In genomic region chr2:233117351-233117750, GRCh38 we compare ENCODE assay signal across 15 cellular contexts. TPM values are rescaled to one million over a fixed set of nuclear protein-coding genes. Genes with fewer than 3 reads are reported as not detected.
DNase-seq lines count a peak whose midpoint lies in the region; ATAC-seq and TF ChIP-seq lines count a peak whose summit lies in the region.
"Had no signal": no experiment of that assay in that cellular context is flagged by ENCODE, and none has a peak within 500 bp of the region (broad histone marks: within the 10 kb centered on the region; RNA-seq: fewer than 3 reads in every experiment).

No MANE protein-coding gene starts in this region.

- POLR2A ChIA-PET in CD4-positive, alpha-beta memory T cell (lab: Charles Lee; ENCODE audit: partially characterized antibody) = no interaction called here
- POLR2A ChIA-PET in WTC11 (lab: Charles Lee) = no interaction called here

- peak; percentile 12; the same call in 1 of the 2 replicates for ATAC-seq in WTC11
- no peak for ATAC-seq in naive B cell (ENCODE audit: low read depth in 2 of 2)
- no peak for ATAC-seq in GM21515 (IDR thresholded peaks at IDR 0.05; ENCODE audit: unreplicated experiment)
- ATAC-seq: mucosa of descending colon, PC-3 had no signal

- TF ChIP-seq CTCF in WTC11 (IDR thresholded peaks at IDR 0.05) (no peak), WERI-Rb-1 (IDR thresholded peaks at IDR 0.05; ENCODE audit: low read depth, low read length) (no peak)

- no peak overlapping the region for H3K4me3 ChIP-seq in BLaER1 treated with 17β-estradiol and CSF1 and Interleukin-3, amounts not matched to agents 10 nM and 100 nM
- H3K4me3 ChIP-seq in CD4-positive, alpha-beta memory T cell (ENCODE audit: low read length in 2 of 2) = no peak overlapping the region
- no peak overlapping the region for H3K4me3 ChIP-seq in WERI-Rb-1 (ENCODE audit: low read depth, low read length)
- H3K4me3 ChIP-seq: adrenal gland, esophagus muscularis mucosa, mucosa of descending colon, SJCRH30, uterus had no signal

- peaks cover 28 to 60% of the 10 kb centered on the region in 2 donors for H3K36me3 Mint-ChIP-seq in CD4-positive, alpha-beta memory T cell
- H3K36me3 Mint-ChIP-seq in WTC11 = no peaks in the 10 kb centered on the region; the same call in 1 of the 2 replicates
- H3K36me3 Mint-ChIP-seq in naive B cell = peaks cover 5 to 23% of the 10 kb centered on the region in 2 donors

- H3K9me3 Mint-ChIP-seq in CD4-positive, alpha-beta memory T cell = peaks cover 0 to 2% (median 0%) of the 10 kb centered on the region in 8 donors
- H3K9me3 Mint-ChIP-seq in WTC11 (no peaks in the 10 kb centered on the region), naive B cell (no peaks in the 10 kb centered on the region)

- CTCF ChIA-PET in CD4-positive, alpha-beta memory T cell (lab: Charles Lee; ENCODE audit: partially characterized antibody) = no interaction called here
- CTCF ChIA-PET in WTC11 (lab: Charles Lee) = interaction anchor here (0.6 kb wide), 1 partner anchor 13 kb away, joined by 3 read pairs; no protein-coding TSS in a partner anchor

- no peaks in the 10 kb centered on the region for H3K27me3 Mint-ChIP-seq in CD4-positive, alpha-beta memory T cell
- no peaks in the 10 kb centered on the region for H3K27me3 Mint-ChIP-seq in WTC11 (ENCODE audit: low read depth)
- no peaks in the 10 kb centered on the region for H3K27me3 Mint-ChIP-seq in naive B cell

- no peaks in the 10 kb centered on the region for H3K27me3 ChIP-seq in BLaER1 treated with 17β-estradiol and CSF1 and Interleukin-3, amounts not matched to agents 10 nM and 100 nM
- no peaks in the 10 kb centered on the region for H3K27me3 ChIP-seq in CD4-positive, alpha-beta memory T cell (ENCODE audit: insufficient read depth, low read length)
- H3K27me3 ChIP-seq in WERI-Rb-1 (ENCODE audit: insufficient read depth, low read depth, severe bottlenecking) = no peaks in the 10 kb centered on the region
- H3K27me3 ChIP-seq: adrenal gland, SJCRH30, uterus had no signal

- H3K4me2 ChIP-seq in BLaER1 treated with 17β-estradiol and CSF1 and Interleukin-3, amounts not matched to agents 10 nM and 100 nM = peak overlapping the region in 8 of 11 experiments; percentile 4 to 78 (median 23); a peak in 8 of 22 replicates

- DNase-seq in CD4-positive, alpha-beta memory T cell = no peak
- DNase-seq in WTC11 (ENCODE audit: low spot score) (no peak), naive B cell (no peak), WERI-Rb-1 (no peak)
- no peak for DNase-seq in activated CD8-positive, alpha-beta memory T cell treated with anti-CD3 and anti-CD28 coated beads, Interleukin-2, amount 50 U/mL, for 48 hours
- DNase-seq: activated CD4-positive, alpha-beta T cell treated with anti-CD3 and anti-CD28 coated beads for 4 hours; mucosa of descending colon; NCI-H1105; PC-3; SJCRH30; uterus had no signal

- H3K4me1 ChIP-seq in BLaER1 treated with 17β-estradiol and CSF1 and Interleukin-3, amounts not matched to agents 10 nM and 100 nM = peaks cover 33 to 66% (median 53%) of the 10 kb centered on the region in 10 experiments
- peaks cover 34% of the 10 kb centered on the region for H3K4me1 ChIP-seq in CD4-positive, alpha-beta memory T cell (ENCODE audit: insufficient read depth, low read length)
- H3K4me1 ChIP-seq: adrenal gland, esophagus muscularis mucosa, SJCRH30, uterus had no signal

- peak overlapping the region in 4 of 11 experiments; percentile 4 to 17 (median 8); a peak in 2 of 22 replicates for H3K27ac ChIP-seq in BLaER1 treated with 17β-estradiol and CSF1 and Interleukin-3, amounts not matched to agents 10 nM and 100 nM
- H3K27ac ChIP-seq in CD4-positive, alpha-beta memory T cell (ENCODE audit: low read depth, low read length) = no peak overlapping the region
- H3K27ac ChIP-seq in WERI-Rb-1 = no peak overlapping the region
- H3K27ac ChIP-seq: adrenal gland, esophagus muscularis mucosa, SJCRH30, uterus had no signal

- intact Hi-C loops in CD4-positive, alpha-beta memory T cell (cut with micrococcal nuclease) = no loop called here

- peaks cover 84 to 100% (median 92%) of the 10 kb centered on the region in 11 experiments for H4K20me1 ChIP-seq in BLaER1 treated with 17β-estradiol and CSF1 and Interleukin-3, amounts not matched to agents 10 nM and 100 nM

- peaks cover 38 to 77% (median 58%) of the 10 kb centered on the region in 4 donors for H3K4me1 Mint-ChIP-seq in CD4-positive, alpha-beta memory T cell
- peaks cover 29% of the 10 kb centered on the region for H3K4me1 Mint-ChIP-seq in WTC11
- peaks cover 57 to 89% (median 58%) of the 10 kb centered on the region in 3 donors for H3K4me1 Mint-ChIP-seq in naive B cell

- peaks cover 42 to 84% (median 56%) of the 10 kb centered on the region in 11 experiments for H3K36me3 ChIP-seq in BLaER1 treated with 17β-estradiol and CSF1 and Interleukin-3, amounts not matched to agents 10 nM and 100 nM
- peaks cover 17% of the 10 kb centered on the region for H3K36me3 ChIP-seq in CD4-positive, alpha-beta memory T cell (ENCODE audit: insufficient read depth, low read length)
- H3K36me3 ChIP-seq in WERI-Rb-1 = no peaks in the 10 kb centered on the region
- H3K36me3 ChIP-seq: adrenal gland, SJCRH30, uterus had no signal

- 0 out of 22 replicates have a peak overlapping the region, but pooled peaks of 1 of the 11 experiments have one; percentile 6 for H3K9ac ChIP-seq in BLaER1 treated with 17β-estradiol and CSF1 and Interleukin-3, amounts not matched to agents 10 nM and 100 nM

- peaks cover 0 to 3% (median 0%) of the 10 kb centered on the region in 11 experiments; a peak in 3 of 22 replicates for H3K9me3 ChIP-seq in BLaER1 treated with 17β-estradiol and CSF1 and Interleukin-3, amounts not matched to agents 10 nM and 100 nM (replicated peaks in 1 of 11)
- no peaks in the 10 kb centered on the region for H3K9me3 ChIP-seq in CD4-positive, alpha-beta memory T cell (ENCODE audit: control insufficient read depth in 1 of 2, low read length in 2 of 2)
- H3K9me3 ChIP-seq in WERI-Rb-1 (ENCODE audit: severe bottlenecking) = no peaks in the 10 kb centered on the region
- H3K9me3 ChIP-seq: adrenal gland, esophagus muscularis mucosa, mucosa of descending colon, SJCRH30, uterus had no signal

- peak overlapping the region in 3 of 8 donors; percentile 22 to 48 (median 30) for H3K4me3 Mint-ChIP-seq in CD4-positive, alpha-beta memory T cell
- H3K4me3 Mint-ChIP-seq in WTC11 (no peak overlapping the region), naive B cell (peak overlapping the region in 3 of 8 donors; percentile 3 to 61 (median 35))

- H3K27ac Mint-ChIP-seq in CD4-positive, alpha-beta memory T cell = peak overlapping the region in 6 of 7 donors; percentile 42 to 85 (median 72)
- no peak overlapping the region for H3K27ac Mint-ChIP-seq in WTC11
- peak overlapping the region in 4 of 6 donors; percentile 15 to 82 (median 55) for H3K27ac Mint-ChIP-seq in naive B cell

TF ChIP-seq in WTC11, 78 proteins besides CTCF, POLR2A, EP300 and RAD21:
- no peak for TF ChIP-seq ZNF317 (CRISPR knock-in tag; IDR thresholded peaks at IDR 0.05; ENCODE audit: borderline replicate concordance, low read depth)
- TF ChIP-seq ZNF423 (CRISPR knock-in tag; IDR thresholded peaks at IDR 0.05) = peak; percentile 90

RNA-seq across cellular contexts. Expression of gene INPP5D, which starts 57.2 kb away (rescaled TPM):
- 100 to 1,000 TPM; 117 to 127 TPM for total RNA-seq in CD4-positive, alpha-beta memory T cell
- 100 to 1,000 TPM in 1 of 2 donors, 10 to 100 TPM in 1; 29.6 to 125 TPM for polyA plus RNA-seq in CD4-positive, alpha-beta memory T cell
- total RNA-seq in WTC11 (2021) = 17.2 to 23.7 TPM (median 22.3 TPM) in 3 replicates
- 100 to 1,000 TPM in 4 of 6 donors, 10 to 100 TPM in 2; 56.8 to 230 (median 102) TPM for polyA plus RNA-seq in naive B cell (ENCODE audit: low read depth in 6 of 6)
